Comparison of ENCODE assay signal across 27 cellular contexts in genomic region chr9:118330191-118330986, GRCh38.
A peak's percentile ranks its signal among the peaks of the same experiment; 100 is the strongest.
DNase-seq lines count a peak whose midpoint lies in the region; ATAC-seq, FAIRE-seq and TF ChIP-seq lines count a peak whose summit lies in the region.
"Had no signal": no experiment of that assay in that cellular context is flagged by ENCODE, and none has a peak within 500 bp of the region (broad histone marks: within the 10 kb centered on the region; RNA-seq: fewer than 3 reads in every experiment).

No MANE protein-coding gene starts in this region.

- no peak overlapping the region for H2BK120ac ChIP-seq in H1 (replicated peaks; ENCODE audit: low read depth, low read length)

- H3K9ac ChIP-seq in HUES48 (ENCODE audit: low read depth, low read length) (no peak overlapping the region), H1 (replicated peaks in 1 of 4; ENCODE audit: extremely low read depth in 1 of 4, low read depth in 3 of 4, low read length in 3 of 4) (no peak overlapping the region)

- H2BK20ac ChIP-seq in H1 (ENCODE audit: low read length), result no peak overlapping the region

- CTCF ChIA-PET in H1 (lab: Charles Lee; ENCODE audit: partially characterized antibody), result interaction anchor here (0.7 kb wide), 1 partner anchor 31 kb away, joined by 3 read pairs; no protein-coding TSS in a partner anchor

- no peak overlapping the region for H3K14ac ChIP-seq in H1 (ENCODE audit: insufficient read length)

- peak; percentile 9 to 44 for DNase-seq in H1 (ENCODE audit: low read depth in 1 of 2, low spot score in 2 of 2)
- peak; percentile 11 for DNase-seq in iPS-NIHi7 (ENCODE audit: extremely low spot score)
- DNase-seq in dorsolateral prefrontal cortex, result no peak
- no peak for DNase-seq in stimulated activated naive CD8-positive, alpha-beta T cell treated with anti-CD3 and anti-CD28 coated beads, Interleukin-15, Interleukin-2, amounts not matched to agents 100 U/mL and 50 U/mL, for 24 hours
- DNase-seq: C1 segment of cervical spinal cord; CD4-positive, alpha-beta memory T cell; COR-L47; DMS79; EL; GF-D8; H7; Kasumi-1; NCI-H1092 treated with DMSO at 0.1 percent for 48 hours; NCI-H1436; NCI-H187; NCI-H2081 treated with DMSO at 0.1 percent for 48 hours; NCI-H2171; NCI-H226; NCI-H510A; SJCRH30 had no signal

- no peak overlapping the region for H4K5ac ChIP-seq in H1 (ENCODE audit: insufficient read length, low read depth, low read length)

- H2BK12ac ChIP-seq in H1 (ENCODE audit: low read depth, low read length), result 0 out of 2 replicates have a peak overlapping the region, but pooled peaks have one; percentile 53

- no peak overlapping the region for H4K91ac ChIP-seq in H1 (replicated peaks; ENCODE audit: insufficient read length, low read length)

- no peaks in the 10 kb centered on the region for H3K79me2 ChIP-seq in H1 (ENCODE audit: control insufficient read depth in 1 of 2, insufficient read depth in 2 of 2, low read length in 2 of 2)

- H3K18ac ChIP-seq in H1 (ENCODE audit: extremely low read depth, low read length), result no peak overlapping the region

- 0 out of 2 replicates have a peak overlapping the region, but pooled peaks have one; percentile 43 for H2AFZ ChIP-seq in H1 (ENCODE audit: low read length)

- H3K56ac ChIP-seq in H1 (replicated peaks; ENCODE audit: insufficient read length, low read depth, low read length), result no peak overlapping the region

- TF ChIP-seq RAD21 in H1 (IDR thresholded peaks at IDR 0.05 in 1 of 2, conservative IDR thresholded peaks at IDR 0.05 in 1 of 2; ENCODE audit: low read depth in 2 of 2, low read length in 2 of 2), result peak; percentile 5 to 21; a peak in 2 of 4 replicates

- H2AK5ac ChIP-seq in H1 (ENCODE audit: low read depth, low read length), result no peak overlapping the region

- H3K4me3 ChIP-seq in HUES48 (ENCODE audit: low read depth, low read length) (no peak overlapping the region), H1 (ENCODE audit: extremely low read depth in 1 of 4, insufficient read depth in 2 of 4, low read depth in 3 of 4, low read length in 4 of 4) (no peak overlapping the region), dorsolateral prefrontal cortex (no peak overlapping the region)
- H3K4me3 ChIP-seq: K562, SJCRH30 had no signal

- H3K4me1 ChIP-seq in HUES48 (ENCODE audit: control insufficient read depth, insufficient read depth, low read length) (peaks cover 7% of the 10 kb centered on the region), H1 (replicated peaks in 1 of 4; ENCODE audit: control insufficient read depth in 3 of 4, insufficient read depth in 4 of 4, low read length in 3 of 4) (peaks cover 0 to 5% (median 2%) of the 10 kb centered on the region in 4 experiments; a peak in 1 of 7 replicates)
- H3K4me1 ChIP-seq: SJCRH30 had no signal

- FAIRE-seq in H1 (lab: Jason Lieb, UNC), result no peak
- FAIRE-seq: GM12891, K562 had no signal

- no peak overlapping the region for H3K23ac ChIP-seq in H1 (ENCODE audit: insufficient read length)

- no peak overlapping the region for H4K8ac ChIP-seq in H1 (ENCODE audit: extremely low read depth, insufficient read depth, low read length)

- H3K4ac ChIP-seq in H1 (replicated peaks; ENCODE audit: insufficient read length, low read depth, low read length), result no peak overlapping the region

- no peak overlapping the region for H2BK5ac ChIP-seq in H1 (ENCODE audit: low read depth, low read length)

- ATAC-seq in GM18909 (IDR thresholded peaks at IDR 0.05; ENCODE audit: poor library complexity, unreplicated experiment), result no peak
- ATAC-seq in stimulated activated naive CD8-positive, alpha-beta T cell treated with anti-CD3 and anti-CD28 coated beads, Interleukin-15, Interleukin-2, amounts not matched to agents 100 U/mL and 50 U/mL, for 24 hours, result no peak
- no peak for ATAC-seq in activated CD4-positive, CD25-positive, alpha-beta regulatory T cell treated with anti-CD3 and anti-CD28 coated beads, Interleukin-2, amount 50 U/mL, for 24 hours
- ATAC-seq: K562, Right ventricle myocardium inferior, SK-N-SH treated with all-trans-retinoic acid at 6 μM for 48 hours had no signal

- WGBS in H1 (ENCODE audit: extremely low coverage in 1 of 2, insufficient coverage in 1 of 2, insufficient read length in 1 of 2, insufficient replicate concordance in 2 of 2, low coverage in 1 of 2, low lambda C conversion rate in 2 of 2, missing lambda C conversion rate in 1 of 2), 2 experiments, result 81% methylated on average over 10 of the region's 10 CpGs; no CpG with 5 or more reads in 1 of the 2 experiments

- H3K9me3 ChIP-seq in HUES48 (ENCODE audit: control insufficient read depth, insufficient read depth, low read length), result no peaks in the 10 kb centered on the region
- H3K9me3 ChIP-seq in H1 (ENCODE audit: insufficient read depth in 2 of 2, low read depth in 1 of 2, low read length in 1 of 2), result no peaks in the 10 kb centered on the region
- H3K9me3 ChIP-seq: SJCRH30 had no signal

- no peak for TF ChIP-seq POLR2A in H1 (IDR thresholded peaks at IDR 0.05; ENCODE audit: control extremely low read depth in 1 of 2, low read depth in 2 of 2, low read length in 2 of 2)

- H3K4me2 ChIP-seq in H1 (ENCODE audit: insufficient read depth in 1 of 2, low read depth in 2 of 2, low read length in 2 of 2), result 0 out of 4 replicates have a peak overlapping the region, but pooled peaks of 1 of the 2 experiments have one; percentile 0

- TF ChIP-seq CTCF in H1 (IDR thresholded peaks at IDR 0.05; ENCODE audit: control extremely low read depth in 1 of 3, insufficient read depth in 1 of 3, low read depth in 1 of 3, low read length in 3 of 3) (peak; percentile 4 to 41 (median 29); a peak in 3 of 4 replicates), dorsolateral prefrontal cortex (IDR thresholded peaks at IDR 0.05 in 54 of 56, conservative IDR thresholded peaks at IDR 0.05 in 2 of 56; ENCODE audit: low read depth in 1 of 56, partially characterized antibody in 56 of 56) (no peak)

- no peaks in the 10 kb centered on the region for H3K23me2 ChIP-seq in H1 (ENCODE audit: low read depth, low read length)

- intact Hi-C loops in dorsolateral prefrontal cortex (cut with DNase I), result no loop called here

- no peaks in the 10 kb centered on the region for H3K79me1 ChIP-seq in H1 (ENCODE audit: low read depth, low read length)

- H4K20me1 ChIP-seq in H1 (replicated peaks in 1 of 2; ENCODE audit: control insufficient read depth in 1 of 2, insufficient read depth in 2 of 2, low read length in 2 of 2), result no peaks in the 10 kb centered on the region

- H2BK15ac ChIP-seq in H1 (ENCODE audit: low read length), result no peak overlapping the region

- H3K27me3 ChIP-seq in HUES48 (ENCODE audit: control insufficient read depth, insufficient read depth, low read length), result no peaks in the 10 kb centered on the region
- no peaks in the 10 kb centered on the region for H3K27me3 ChIP-seq in H1 (replicated peaks in 1 of 4; ENCODE audit: control insufficient read depth in 3 of 4, extremely low read depth in 1 of 4, insufficient read depth in 3 of 4, low read length in 3 of 4)
- no peaks in the 10 kb centered on the region for H3K27me3 ChIP-seq in dorsolateral prefrontal cortex
- H3K27me3 ChIP-seq: SJCRH30 had no signal

- POLR2A ChIA-PET in H1 (lab: Charles Lee; ENCODE audit: partially characterized antibody), result no interaction called here

- H3K27ac ChIP-seq in HUES48 (ENCODE audit: low read depth, low read length) (peak overlapping the region; percentile 20), H1 (ENCODE audit: low read depth, low read length) (no peak overlapping the region), dorsolateral prefrontal cortex (no peak overlapping the region)
- H3K27ac ChIP-seq: SJCRH30 had no signal

- no peak for TF ChIP-seq EP300 in H1 (IDR thresholded peaks at IDR 0.05; ENCODE audit: borderline replicate concordance in 1 of 2, low read depth in 2 of 2, low read length in 2 of 2)

- H3K36me3 ChIP-seq in HUES48 (ENCODE audit: control insufficient read depth, insufficient read depth, low read length) (no peaks in the 10 kb centered on the region), H1 (ENCODE audit: control insufficient read depth in 2 of 4, insufficient read depth in 4 of 4, low read length in 3 of 4) (no peaks in the 10 kb centered on the region)
- H3K36me3 ChIP-seq: SJCRH30 had no signal

TF ChIP-seq in H1, 55 proteins besides CTCF, POLR2A, EP300 and RAD21:
- TF ChIP-seq TEAD4 (IDR thresholded peaks at IDR 0.05; ENCODE audit: low read depth, low read length) (peak; percentile 78), TAF7 (optimal IDR thresholded peaks at IDR 0.05; ENCODE audit: borderline replicate concordance, low read depth, low read length) (no peak)

Comparison
In these comparisons a context has a peak if more than half of its experiments do, and no peak if none do; other contexts are left out.
1. DNase-seq: peak in H1 (2 of 2) and iPS-NIHi7 (single experiment); none in dorsolateral prefrontal cortex (0 of 10) and stimulated activated naive CD8-positive, alpha-beta T cell treated with anti-CD3 and anti-CD28 coated beads, Interleukin-15, Interleukin-2, amounts not matched to agents 100 U/mL and 50 U/mL, for 24 hours (single experiment).
2. CTCF ChIP-seq: peak in H1 (3 of 3); none in dorsolateral prefrontal cortex (0 of 56).